ENCODE assay signal across 8 cellular contexts in genomic region chr4:148442830-148443549, GRCh38. TPM values are rescaled to one million over a fixed set of nuclear protein-coding genes. Genes with fewer than 3 reads are reported as not detected.
DNase-seq lines count a peak whose midpoint lies in the region; TF ChIP-seq lines count a peak whose summit lies in the region.

No MANE protein-coding gene starts in this region.

- H3K27me3 ChIP-seq in BE2C (peaks cover 85% of the 10 kb centered on the region), Karpas-422 (ENCODE audit: low read length) (no peaks in the 10 kb centered on the region), breast epithelium (no peaks in the 10 kb centered on the region), kidney epithelial cell (ENCODE audit: control insufficient read depth, insufficient read depth, low read length) (peaks cover 8% of the 10 kb centered on the region), stomach smooth muscle (ENCODE audit: control insufficient read depth in 1 of 2, insufficient read depth in 2 of 2, low read length in 2 of 2) (no peaks in the 10 kb centered on the region)

- peak overlapping the region; percentile 100 for H3K4me2 ChIP-seq in Karpas-422 (ENCODE audit: low read depth, low read length, poor library complexity, severe bottlenecking)

- H3K9me3 ChIP-seq in BE2C (no peaks in the 10 kb centered on the region), Karpas-422 (ENCODE audit: low read length) (no peaks in the 10 kb centered on the region), breast epithelium (no peaks in the 10 kb centered on the region), stomach smooth muscle (ENCODE audit: control insufficient read depth in 2 of 2, low read length in 2 of 2) (no peaks in the 10 kb centered on the region)

- no peaks in the 10 kb centered on the region for H3K36me3 ChIP-seq in BE2C
- no peaks in the 10 kb centered on the region for H3K36me3 ChIP-seq in Karpas-422 (ENCODE audit: insufficient read depth, low read length)
- H3K36me3 ChIP-seq in breast epithelium = no peaks in the 10 kb centered on the region
- no peaks in the 10 kb centered on the region for H3K36me3 ChIP-seq in kidney epithelial cell (ENCODE audit: control insufficient read depth, insufficient read depth, low read length)
- no peaks in the 10 kb centered on the region for H3K36me3 ChIP-seq in stomach smooth muscle (ENCODE audit: control insufficient read depth in 2 of 2, insufficient read depth in 2 of 2, low read length in 2 of 2)

- TF ChIP-seq CTCF in BE2C (IDR thresholded peaks at IDR 0.05; ENCODE audit: low read depth, low read length) = no peak
- no peak for TF ChIP-seq CTCF in breast epithelium (IDR thresholded peaks at IDR 0.05)
- TF ChIP-seq CTCF in kidney epithelial cell (IDR thresholded peaks at IDR 0.05; ENCODE audit: insufficient read depth, low read length, poor library complexity, severe bottlenecking) = no peak

- H3K4me1 ChIP-seq in BE2C = no peaks in the 10 kb centered on the region
- peaks cover 19% of the 10 kb centered on the region for H3K4me1 ChIP-seq in Karpas-422 (ENCODE audit: low read length)
- H3K4me1 ChIP-seq in breast epithelium = no peaks in the 10 kb centered on the region
- H3K4me1 ChIP-seq in stomach smooth muscle (ENCODE audit: control insufficient read depth, insufficient read depth, low read length) = peaks cover 23% of the 10 kb centered on the region

- H2AFZ ChIP-seq in Karpas-422 (ENCODE audit: low read length) = peak overlapping the region; percentile 100

- no peak overlapping the region for H3K27ac ChIP-seq in Karpas-422 (ENCODE audit: low read length)
- peak overlapping the region; percentile 97 to 98 for H3K27ac ChIP-seq in breast epithelium
- peak overlapping the region; percentile 97 for H3K27ac ChIP-seq in stomach smooth muscle (ENCODE audit: low read length)

- DNase-seq in BE2C (peak; percentile 20), GM19240 (ENCODE audit: insufficient read length, low spot score) (peak; percentile 14), Karpas-422 (peak; percentile 69), breast epithelium (ENCODE audit: low spot score in 2 of 2) (no peak), kidney epithelial cell (ENCODE audit: low read depth) (no peak), NCI-H1092 (lab: John Stamatoyannopoulos, UW) (no peak), putamen (ENCODE audit: low spot score) (no peak)

- no peaks in the 10 kb centered on the region for H4K20me1 ChIP-seq in Karpas-422 (ENCODE audit: insufficient read depth, low read depth, low read length)

- H3K79me2 ChIP-seq in Karpas-422 (ENCODE audit: low read length) = no peaks in the 10 kb centered on the region

- intact Hi-C loops in breast epithelium (cut with DNase I; ENCODE audit: low total_unique reads) = no loop called here

- TF ChIP-seq POLR2A in breast epithelium (IDR thresholded peaks at IDR 0.05) = no peak

- H3K9ac ChIP-seq in Karpas-422 (ENCODE audit: low read length) (peak overlapping the region; percentile 85), stomach smooth muscle (ENCODE audit: low read length in 2 of 2) (peak overlapping the region; percentile 97 to 98)

- H3K9me2 ChIP-seq in Karpas-422 (replicated peaks; ENCODE audit: insufficient read depth, low read length) = no peaks in the 10 kb centered on the region

- H3K4me3 ChIP-seq in BE2C (ENCODE audit: low read depth, low read length) = peak overlapping the region; percentile 84
- peak overlapping the region; percentile 99 for H3K4me3 ChIP-seq in Karpas-422 (ENCODE audit: low read length)
- H3K4me3 ChIP-seq in breast epithelium = peak overlapping the region; percentile 88 to 96 (median 95)
- H3K4me3 ChIP-seq in kidney epithelial cell (ENCODE audit: low read depth, low read length) = peak overlapping the region; percentile 73
- peak overlapping the region; percentile 88 to 97 for H3K4me3 ChIP-seq in stomach smooth muscle (ENCODE audit: low read length in 2 of 2)

RNA-seq across cellular contexts. Expression of gene NR3C2, which starts 0.8 kb away (rescaled TPM):
- not detected for polyA plus RNA-seq in BE2C (2012; ENCODE audit: insufficient read depth, insufficient read length, low read depth)
- total RNA-seq in Karpas-422 (2014; rRNA removed; shearing (Covaris generic); ENCODE audit: low replicate concordance) = 0.18 and 1.6 TPM in 2 replicates
- total RNA-seq in breast epithelium (10 to 100 TPM in 2 of 3 donors, 1 to 10 TPM in 1; 8.0 to 39.5 (median 13.8) TPM), kidney epithelial cell (2.5 and 6.5 TPM in 2 replicates)

Comparison
In these comparisons a context has a peak if more than half of its experiments do, and no peak if none do; other contexts are left out.
1. DNase-seq: peak in BE2C (single experiment), GM19240 (single experiment) and Karpas-422 (single experiment); none in breast epithelium (0 of 2), kidney epithelial cell (single experiment), NCI-H1092 (single experiment) and putamen (single experiment).
2. Peak in every context shown above with its lines, with median percentiles within 50 percentile points of each other: H3K4me3 ChIP-seq.